In genomic region chr7:44309271-44310091, GRCh38 we compare ENCODE assay signal across 8 cellular contexts. TPM values are rescaled to one million over a fixed set of nuclear protein-coding genes. Genes with fewer than 3 reads are reported as not detected.
DNase-seq lines count a peak whose midpoint lies in the region; ATAC-seq and TF ChIP-seq lines count a peak whose summit lies in the region.

No MANE protein-coding gene starts in this region.

- no peaks in the 10 kb centered on the region for H3K36me3 Mint-ChIP-seq in activated CD8-positive, alpha-beta memory T cell treated with anti-CD3 and anti-CD28 coated beads, Interleukin-2, amount 10 ng/mL, durations not matched to agents 7 days and 5 days
- no peaks in the 10 kb centered on the region for H3K36me3 Mint-ChIP-seq in nephron progenitor cell (ENCODE audit: low read depth)

- H3K4me3 Mint-ChIP-seq in activated CD8-positive, alpha-beta memory T cell treated with anti-CD3 and anti-CD28 coated beads, Interleukin-2, amount 10 ng/mL, durations not matched to agents 7 days and 5 days = no peak overlapping the region
- H3K4me3 Mint-ChIP-seq in nephron progenitor cell = no peak overlapping the region

- H3K4me1 Mint-ChIP-seq in activated CD8-positive, alpha-beta memory T cell treated with anti-CD3 and anti-CD28 coated beads, Interleukin-2, amount 10 ng/mL, durations not matched to agents 7 days and 5 days = peaks cover 14% of the 10 kb centered on the region
- no peaks in the 10 kb centered on the region for H3K4me1 Mint-ChIP-seq in nephron progenitor cell

- H3K4me1 ChIP-seq in tibial nerve = peaks cover 0 to 23% (median 2%) of the 10 kb centered on the region in 4 donors

- TF ChIP-seq POLR2A in tibial nerve (IDR thresholded peaks at IDR 0.05) = no peak

- peak overlapping the region; percentile 43 to 86 (median 73) for H3K27ac ChIP-seq in tibial nerve

- H3K9me3 ChIP-seq in tibial nerve = no peaks in the 10 kb centered on the region

- no peaks in the 10 kb centered on the region for H3K9me3 Mint-ChIP-seq in activated CD8-positive, alpha-beta memory T cell treated with anti-CD3 and anti-CD28 coated beads, Interleukin-2, amount 10 ng/mL, durations not matched to agents 7 days and 5 days (ENCODE audit: low read depth)
- H3K9me3 Mint-ChIP-seq in nephron progenitor cell = no peaks in the 10 kb centered on the region

- peak; percentile 67 to 70 for ATAC-seq in activated CD4-positive, CD25-positive, alpha-beta regulatory T cell treated with anti-CD3 and anti-CD28 coated beads, Interleukin-2, amount 50 U/mL, for 24 hours
- ATAC-seq in activated CD8-positive, alpha-beta memory T cell treated with anti-CD3 and anti-CD28 coated beads, Interleukin-2, amount 10 ng/mL, durations not matched to agents 7 days and 5 days = peak; percentile 75

- peaks cover 0 to 7% of the 10 kb centered on the region in 2 donors for H3K27me3 ChIP-seq in tibial nerve

- peak in 1 of 2 donors; percentile 16 for TF ChIP-seq EP300 in tibial nerve (IDR thresholded peaks at IDR 0.05)

- peaks cover 16% of the 10 kb centered on the region for H3K27me3 Mint-ChIP-seq in activated CD8-positive, alpha-beta memory T cell treated with anti-CD3 and anti-CD28 coated beads, Interleukin-2, amount 10 ng/mL, durations not matched to agents 7 days and 5 days
- H3K27me3 Mint-ChIP-seq in nephron progenitor cell (ENCODE audit: low read depth, poor library complexity) = peaks cover 38% of the 10 kb centered on the region

- H3K4me3 ChIP-seq in tibial nerve = peak overlapping the region; percentile 3 to 52 (median 32)

- H3K36me3 ChIP-seq in tibial nerve = no peaks in the 10 kb centered on the region

- CTCF ChIA-PET in activated CD8-positive, alpha-beta memory T cell treated with anti-CD3 and anti-CD28 coated beads, Interleukin-2, amount 10 ng/mL, durations not matched to agents 7 days and 5 days (lab: Charles Lee) = interaction anchor here (0.6 to 1.1 kb wide), 3 partner anchors 52 to 181 kb away, joined by 3 to 4 read pairs (median 3); partner anchors contain the start of gene NUDCD3

- WGBS in tibial nerve, 2 donors = 8 to 26% methylated on average over 27 to 43 of the region's 73 CpGs

- no peak for TF ChIP-seq CTCF in nephron progenitor cell (IDR thresholded peaks at IDR 0.05)
- TF ChIP-seq CTCF in tibial nerve (IDR thresholded peaks at IDR 0.05) = no peak

- no peak overlapping the region for H3K27ac Mint-ChIP-seq in activated CD8-positive, alpha-beta memory T cell treated with anti-CD3 and anti-CD28 coated beads, Interleukin-2, amount 10 ng/mL, durations not matched to agents 7 days and 5 days
- no peak overlapping the region for H3K27ac Mint-ChIP-seq in nephron progenitor cell

- DNase-seq in activated CD4-positive, CD25-positive, alpha-beta regulatory T cell (lab: John Stamatoyannopoulos, UW) = no peak
- DNase-seq in activated CD8-positive, alpha-beta memory T cell treated with anti-CD3 and anti-CD28 coated beads, Interleukin-2, amount 10 ng/mL, durations not matched to agents 7 days and 5 days = peak; percentile 47
- DNase-seq in fibroblast of the conjunctiva (ENCODE audit: low read depth) = peak; percentile 23
- peak; percentile 79 for DNase-seq in nephron progenitor cell
- no peak for DNase-seq in tibial nerve (ENCODE audit: low spot score in 2 of 2)
- DNase-seq in kidney glomerular epithelial cell (lab: John Stamatoyannopoulos, UW) = no peak
- DNase-seq in OCI-M1 (lab: John Stamatoyannopoulos, UW) = no peak

RNA-seq across cellular contexts. Expression of gene CAMK2B, which starts 15.9 kb away (rescaled TPM):
- under 1 TPM in 1 of 2 experiments, not detected in 1; 0.63 TPM for total RNA-seq in activated CD8-positive, alpha-beta memory T cell treated with anti-CD3 and anti-CD28 coated beads, Interleukin-2, amount 10 ng/mL, durations not matched to agents 7 days and 5 days
- 10 to 100 TPM in 2 of 4 donors, 1 to 10 TPM in 2; 9.0 to 14.7 (median 10.9) TPM for total RNA-seq in tibial nerve

Comparison
In these comparisons a context has a peak if more than half of its experiments do, and no peak if none do; other contexts are left out.
1. DNase-seq: peak in activated CD8-positive, alpha-beta memory T cell treated with anti-CD3 and anti-CD28 coated beads, Interleukin-2, amount 10 ng/mL, durations not matched to agents 7 days and 5 days (single experiment), fibroblast of the conjunctiva (single experiment) and nephron progenitor cell (single experiment); none in activated CD4-positive, CD25-positive, alpha-beta regulatory T cell (0 of 4), tibial nerve (0 of 2), kidney glomerular epithelial cell (single experiment) and OCI-M1 (single experiment).
2. RNA of gene CAMK2B, which starts 15.9 kb away (total RNA-seq): 9.0 to 14.7 TPM in tibial nerve; 0.63 TPM in activated CD8-positive, alpha-beta memory T cell treated with anti-CD3 and anti-CD28 coated beads, Interleukin-2, amount 10 ng/mL, durations not matched to agents 7 days and 5 days; every median in the first group is over 4 times any median in the second.